8 cellular contexts compared by ENCODE assay signal in genomic region chr3:128727996-128728395, GRCh38. TPM values are rescaled to one million over a fixed set of nuclear protein-coding genes. Genes with fewer than 3 reads are reported as not detected.
DNase-seq lines count a peak whose midpoint lies in the region; ATAC-seq and TF ChIP-seq lines count a peak whose summit lies in the region.

No MANE protein-coding gene starts in this region.

- TF ChIP-seq CTCF in type B pancreatic cell (conservative IDR thresholded peaks at IDR 0.05): no peak

- peaks cover 14% of the 10 kb centered on the region for H3K36me3 Mint-ChIP-seq in activated naive CD4-positive, alpha-beta T cell treated with anti-CD3 and anti-CD28 coated beads, Interleukin-2, amount 50 U/mL, for 24 hours
- H3K36me3 Mint-ChIP-seq in activated T-helper 2 cell treated with anti-CD3 and anti-CD28 coated beads, Interferon-gamma antibody, Interleukin-2, Interleukin-4, amounts not matched to agents 10 μg/mL and 5 μg/mL and 100 μg/mL, durations not matched to agents 14 hours and 24 hours and 36 hours (ENCODE audit: low read depth): peaks cover 34% of the 10 kb centered on the region
- H3K36me3 Mint-ChIP-seq in immature natural killer cell (no peaks in the 10 kb centered on the region), type B pancreatic cell (peaks cover 25% of the 10 kb centered on the region)

- H3K27me3 Mint-ChIP-seq in activated naive CD4-positive, alpha-beta T cell treated with anti-CD3 and anti-CD28 coated beads, Interleukin-2, amount 50 U/mL, for 24 hours: no peaks in the 10 kb centered on the region
- H3K27me3 Mint-ChIP-seq in activated T-helper 2 cell treated with anti-CD3 and anti-CD28 coated beads, Interferon-gamma antibody, Interleukin-2, Interleukin-4, amounts not matched to agents 10 μg/mL and 5 μg/mL and 100 μg/mL, durations not matched to agents 14 hours and 24 hours and 36 hours (ENCODE audit: low read depth): no peaks in the 10 kb centered on the region
- H3K27me3 Mint-ChIP-seq in immature natural killer cell (ENCODE audit: low read depth in 3 of 3) (peaks cover 2 to 16% (median 8%) of the 10 kb centered on the region in 3 donors), type B pancreatic cell (no peaks in the 10 kb centered on the region)

- DNase-seq in activated naive CD4-positive, alpha-beta T cell treated with Interleukin-2 at 50 U/mL for 16 hours: no peak
- no peak for DNase-seq in activated T-helper 2 cell treated with anti-CD3 and anti-CD28 coated beads, Interferon-gamma antibody, Interleukin-2, Interleukin-4, amounts not matched to agents 10 μg/mL and 5 μg/mL and 100 μg/mL, durations not matched to agents 14 hours and 24 hours and 36 hours (ENCODE audit: low spot score)
- DNase-seq in immature natural killer cell (no peak), type B pancreatic cell (ENCODE audit: extremely low spot score, unreplicated experiment) (no peak), sciatic nerve (ENCODE audit: low spot score) (no peak), H7 (no peak)

- H3K27me3 ChIP-seq in H7 (ENCODE audit: control insufficient read depth, insufficient read depth, low read length): no peaks in the 10 kb centered on the region

- no peaks in the 10 kb centered on the region for H3K36me3 ChIP-seq in H7 (replicated peaks; ENCODE audit: control insufficient read depth, insufficient read depth, low read length)

- H3K9me3 Mint-ChIP-seq in activated naive CD4-positive, alpha-beta T cell treated with anti-CD3 and anti-CD28 coated beads, Interleukin-2, amount 50 U/mL, for 24 hours: no peaks in the 10 kb centered on the region
- peaks cover 6% of the 10 kb centered on the region for H3K9me3 Mint-ChIP-seq in activated T-helper 2 cell treated with anti-CD3 and anti-CD28 coated beads, Interferon-gamma antibody, Interleukin-2, Interleukin-4, amounts not matched to agents 10 μg/mL and 5 μg/mL and 100 μg/mL, durations not matched to agents 14 hours and 24 hours and 36 hours
- H3K9me3 Mint-ChIP-seq in immature natural killer cell (no peaks in the 10 kb centered on the region), type B pancreatic cell (no peaks in the 10 kb centered on the region)

- peaks cover 69% of the 10 kb centered on the region for H3K4me1 Mint-ChIP-seq in activated naive CD4-positive, alpha-beta T cell treated with anti-CD3 and anti-CD28 coated beads, Interleukin-2, amount 50 U/mL, for 24 hours
- peaks cover 53% of the 10 kb centered on the region for H3K4me1 Mint-ChIP-seq in activated T-helper 2 cell treated with anti-CD3 and anti-CD28 coated beads, Interferon-gamma antibody, Interleukin-2, Interleukin-4, amounts not matched to agents 10 μg/mL and 5 μg/mL and 100 μg/mL, durations not matched to agents 14 hours and 24 hours and 36 hours (ENCODE audit: low read depth)
- H3K4me1 Mint-ChIP-seq in immature natural killer cell (peaks cover 70 to 78% of the 10 kb centered on the region in 2 donors), type B pancreatic cell (ENCODE audit: unreplicated experiment) (peaks cover 52% of the 10 kb centered on the region)

- H3K4me3 ChIP-seq in H7 (ENCODE audit: insufficient read depth, low read depth, low read length): no peak overlapping the region

- ATAC-seq in HG03432 (IDR thresholded peaks at IDR 0.05; ENCODE audit: unreplicated experiment): no peak
- no peak for ATAC-seq in sciatic nerve

- intact Hi-C loops in activated T-helper 2 cell treated with anti-CD3 and anti-CD28 coated beads, Interferon-gamma antibody, Interleukin-2, Interleukin-4, amounts not matched to agents 10 μg/mL and 5 μg/mL and 100 μg/mL, durations not matched to agents 14 hours and 24 hours and 36 hours (cut with micrococcal nuclease): loop anchor here (2.0 to 10.0 kb wide), 2 partner anchors 47 to 387 kb away; no protein-coding TSS in a partner anchor
- intact Hi-C loops in sciatic nerve (cut with DNase I): no loop called here

- peak overlapping the region; percentile 93 for H3K27ac Mint-ChIP-seq in activated naive CD4-positive, alpha-beta T cell treated with anti-CD3 and anti-CD28 coated beads, Interleukin-2, amount 50 U/mL, for 24 hours
- H3K27ac Mint-ChIP-seq in activated T-helper 2 cell treated with anti-CD3 and anti-CD28 coated beads, Interferon-gamma antibody, Interleukin-2, Interleukin-4, amounts not matched to agents 10 μg/mL and 5 μg/mL and 100 μg/mL, durations not matched to agents 14 hours and 24 hours and 36 hours: peak overlapping the region; percentile 33
- H3K27ac Mint-ChIP-seq in immature natural killer cell: peak overlapping the region; percentile 27 to 98 (median 92)
- H3K27ac Mint-ChIP-seq in type B pancreatic cell: peak overlapping the region; percentile 97

- peak overlapping the region; percentile 98 for H3K4me3 Mint-ChIP-seq in activated naive CD4-positive, alpha-beta T cell treated with anti-CD3 and anti-CD28 coated beads, Interleukin-2, amount 50 U/mL, for 24 hours
- peak overlapping the region; percentile 90 for H3K4me3 Mint-ChIP-seq in activated T-helper 2 cell treated with anti-CD3 and anti-CD28 coated beads, Interferon-gamma antibody, Interleukin-2, Interleukin-4, amounts not matched to agents 10 μg/mL and 5 μg/mL and 100 μg/mL, durations not matched to agents 14 hours and 24 hours and 36 hours (ENCODE audit: low read depth)
- peak overlapping the region; percentile 93 to 100 (median 96) for H3K4me3 Mint-ChIP-seq in immature natural killer cell
- peak overlapping the region; percentile 98 for H3K4me3 Mint-ChIP-seq in type B pancreatic cell

RNA-seq across cellular contexts. Expression of gene RAB7A, which starts 2.0 kb away (rescaled TPM):
- 320 and 322 TPM in 2 replicates for total RNA-seq in activated T-helper 2 cell treated with anti-CD3 and anti-CD28 coated beads, Interferon-gamma antibody, Interleukin-2, Interleukin-4, amounts not matched to agents 10 μg/mL and 5 μg/mL and 100 μg/mL, durations not matched to agents 14 hours and 24 hours and 36 hours
- 100 to 1,000 TPM; 201 to 313 (median 244) TPM for polyA plus RNA-seq in immature natural killer cell
- 157 and 216 TPM in 2 replicates for total RNA-seq in type B pancreatic cell (ENCODE audit: low replicate concordance)
- total RNA-seq in sciatic nerve: 233 TPM
- 40.6 and 50.0 TPM in 2 replicates for total RNA-seq in H7 (2014; rRNA removed; shearing (Covaris generic))

Comparison
In these comparisons a context has a peak if more than half of its experiments do, and no peak if none do; other contexts are left out.
1. H3K27ac Mint-ChIP-seq: peak in every context shown above with its lines; median percentile 97 in type B pancreatic cell; 93 in activated naive CD4-positive, alpha-beta T cell treated with anti-CD3 and anti-CD28 coated beads, Interleukin-2, amount 50 U/mL, for 24 hours; 92 in immature natural killer cell; 33 in activated T-helper 2 cell treated with anti-CD3 and anti-CD28 coated beads, Interferon-gamma antibody, Interleukin-2, Interleukin-4, amounts not matched to agents 10 μg/mL and 5 μg/mL and 100 μg/mL, durations not matched to agents 14 hours and 24 hours and 36 hours.